Comparison of ENCODE assay signal across 8 cellular contexts in genomic region chrX:106802388-106803275, GRCh38. TPM values are rescaled to one million over a fixed set of nuclear protein-coding genes. Genes with fewer than 3 reads are reported as not detected.
A peak's percentile ranks its signal among the peaks of the same experiment; 100 is the strongest.
DNase-seq lines count a peak whose midpoint lies in the region; ATAC-seq and TF ChIP-seq lines count a peak whose summit lies in the region.

Gene TBC1D8B (plus strand): TSS chrX:106802673. CDS start chrX:106802854, 181 bp downstream.

- BruUV-seq in Calu3 (replicated peaks; lab: Mats Ljungman, UMichigan) (TSS peak; percentile 19), OCI-LY7 (replicated peaks; lab: Mats Ljungman, UMichigan) (no TSS peak)

- H3K36me3 Mint-ChIP-seq in Calu3 (ENCODE audit: insufficient read depth, unreplicated experiment): peaks cover 22% of the 10 kb centered on the region

- TF ChIP-seq CTCF in Calu3 (IDR thresholded peaks at IDR 0.05; ENCODE audit: unreplicated experiment) (no peak), OCI-LY7 (conservative IDR thresholded peaks at IDR 0.05; ENCODE audit: low read length) (no peak), heart left ventricle (IDR thresholded peaks at IDR 0.05) (no peak), ovary (IDR thresholded peaks at IDR 0.05) (no peak)

- H2AFZ ChIP-seq in OCI-LY7 (ENCODE audit: low read length): peak within 1 kb of the TSS; percentile 99

- no peaks in the 10 kb centered on the region for H3K79me2 ChIP-seq in OCI-LY7 (ENCODE audit: insufficient read depth, low read depth, low read length)

- no peak within 1 kb of the TSS for H3K27ac ChIP-seq in OCI-LY7 (ENCODE audit: low read depth, low read length, poor library complexity, severe bottlenecking)
- H3K27ac ChIP-seq in heart left ventricle: peak within 1 kb of the TSS in 6 of 12 donors; percentile 11 to 59 (median 44)
- H3K27ac ChIP-seq in ovary: no peak within 1 kb of the TSS

- peaks cover 18% of the 10 kb centered on the region for H3K4me1 ChIP-seq in OCI-LY7 (ENCODE audit: insufficient read depth, low read length, poor library complexity, severe bottlenecking)
- peaks cover 0 to 8% (median 0%) of the 10 kb centered on the region in 12 donors for H3K4me1 ChIP-seq in heart left ventricle
- H3K4me1 ChIP-seq in ovary (ENCODE audit: insufficient read depth): no peaks in the 10 kb centered on the region

- H3K9me2 ChIP-seq in OCI-LY7 (ENCODE audit: insufficient read depth, low read length): no peaks in the 10 kb centered on the region

- peak in 1 of 2 donors; percentile 25 for TF ChIP-seq POLR2A in heart left ventricle (IDR thresholded peaks at IDR 0.05)
- TF ChIP-seq POLR2A in ovary (IDR thresholded peaks at IDR 0.05): peak; percentile 51

- H3K4me3 ChIP-seq in OCI-LY7 (ENCODE audit: low read depth, low read length, poor library complexity, severe bottlenecking) (peak within 1 kb of the TSS; percentile 75), heart left ventricle (peak within 1 kb of the TSS; percentile 42 to 88 (median 62)), ovary (peak within 1 kb of the TSS; percentile 37)

- peak within 1 kb of the TSS; percentile 78 for H3K27ac Mint-ChIP-seq in Calu3 (ENCODE audit: unreplicated experiment)

- POLR2A ChIA-PET in OCI-LY7 (lab: Charles Lee): no interaction called here

- no peaks in the 10 kb centered on the region for H3K27me3 Mint-ChIP-seq in Calu3 (ENCODE audit: unreplicated experiment)

- H3K4me1 Mint-ChIP-seq in Calu3 (ENCODE audit: low read depth, unreplicated experiment): peaks cover 14% of the 10 kb centered on the region

- peak; percentile 80 for DNase-seq in Calu3
- DNase-seq in OCI-LY7 (ENCODE audit: low spot score): peak; percentile 75
- peak in 54 of 56 donors; percentile 1 to 86 (median 56) for DNase-seq in amygdala (lab: John Stamatoyannopoulos, UW)
- peak; percentile 63 to 80 (median 77) for DNase-seq in heart left ventricle
- DNase-seq in ovary: peak; percentile 77 to 85 (median 80)
- no peak for DNase-seq in activated CD4-positive, CD25-positive, alpha-beta regulatory T cell treated with anti-CD3 and anti-CD28 coated beads, Interleukin-2, amount 50 U/mL, for 72 hours

- H4K20me1 ChIP-seq in OCI-LY7 (ENCODE audit: insufficient read depth, low read length): no peaks in the 10 kb centered on the region

- H3K9me3 Mint-ChIP-seq in Calu3 (ENCODE audit: low read depth, unreplicated experiment): no peaks in the 10 kb centered on the region

- intact Hi-C loops in Calu3 (cut with micrococcal nuclease; ENCODE audit: unreplicated experiment) (no loop called here), OCI-LY7 (cut with micrococcal nuclease; ENCODE audit: unreplicated experiment) (no loop called here), heart left ventricle (cut with DNase I) (no loop called here), ovary (cut with DNase I) (no loop called here)

- 0 to 28% (median 14%) methylated on average over 36 of the region's 36 CpGs for WGBS in heart left ventricle, 4 donors
- 21 to 32% (median 29%) methylated on average over 36 of the region's 36 CpGs for WGBS in ovary, 3 donors

- H3K4me3 Mint-ChIP-seq in Calu3 (ENCODE audit: low read depth, unreplicated experiment): peak within 1 kb of the TSS; percentile 82

- CTCF ChIA-PET in Calu3 (lab: Charles Lee) (interaction anchor here (0.7 to 1.6 kb wide), 3 partner anchors 22 to 183 kb away, joined by 3 to 7 read pairs (median 3); no protein-coding TSS in a partner anchor), OCI-LY7 (lab: Charles Lee; ENCODE audit: unreplicated experiment) (no interaction called here)

- TF ChIP-seq EP300 in ovary (IDR thresholded peaks at IDR 0.05): no peak

- H3K27me3 ChIP-seq in heart left ventricle (peaks cover 0 to 35% (median 0%) of the 10 kb centered on the region in 9 donors), ovary (no peaks in the 10 kb centered on the region)

- peak within 1 kb of the TSS; percentile 83 for H3K4me2 ChIP-seq in OCI-LY7 (ENCODE audit: low read length)

- H3K36me3 ChIP-seq in OCI-LY7 (ENCODE audit: insufficient read depth, low read length): no peaks in the 10 kb centered on the region
- no peaks in the 10 kb centered on the region for H3K36me3 ChIP-seq in heart left ventricle
- H3K36me3 ChIP-seq in ovary: no peaks in the 10 kb centered on the region

- peak; percentile 89 for ATAC-seq in GM19468 (IDR thresholded peaks at IDR 0.05; ENCODE audit: extremely low read depth, unreplicated experiment)
- ATAC-seq in HG03571 (IDR thresholded peaks at IDR 0.05; ENCODE audit: unreplicated experiment): peak; percentile 96
- ATAC-seq in heart left ventricle: peak; percentile 99 to 100 (median 100)

- H3K9me3 ChIP-seq in OCI-LY7 (ENCODE audit: low read length) (no peaks in the 10 kb centered on the region), heart left ventricle (no peaks in the 10 kb centered on the region), ovary (no peaks in the 10 kb centered on the region)

RNA-seq across cellular contexts. Expression of gene TBC1D8B, which starts in this region (rescaled TPM):
- total RNA-seq in Calu3 (2022) (14.9 and 15.3 TPM in 2 replicates), OCI-LY7 (2022) (4.5 and 6.1 TPM in 2 replicates), heart left ventricle (1 to 10 TPM; 1.5 to 5.0 (median 2.2) TPM), ovary (10 to 100 TPM in 1 of 7 donors, 1 to 10 TPM in 6; 5.0 to 10.4 (median 7.2) TPM)
- 1.4 and 1.5 TPM in 2 replicates for total RNA-seq in OCI-LY7 (2014; rRNA removed; shearing (Covaris generic))
- polyA plus RNA-seq in heart left ventricle (1 to 10 TPM in 1 of 2 donors, under 1 TPM in 1; 0.72 to 2.0 TPM), ovary (1 to 10 TPM; 2.3 to 4.6 TPM)
